Comparison of ENCODE assay signal across 17 cellular contexts in genomic region chr15:66163553-66163952, GRCh38.
"Had no signal": no experiment of that assay in that cellular context is flagged by ENCODE, and none has a peak within 500 bp of the region (broad histone marks: within the 10 kb centered on the region; RNA-seq: fewer than 3 reads in every experiment).

No MANE protein-coding gene starts in this region.

- ATAC-seq: activated naive CD8-positive, alpha-beta T cell treated with anti-CD3 and anti-CD28 coated beads, Interleukin-2, amount 50 U/mL, for 24 hours; left cardiac atrium; lower lobe of right lung; natural killer cell; stimulated activated naive B cell treated with anti-CD40 and anti-IgM and Interleukin-4, amounts not matched to agents 10 μg/mL and 1 μg/mL and 100 μg/mL, for 72 hours had no signal

- DNase-seq: activated CD4-positive, CD25-positive, alpha-beta regulatory T cell treated with anti-CD3 and anti-CD28 coated beads, Interleukin-2, amount 50 U/mL, for 72 hours; activated CD8-positive, alpha-beta memory T cell treated with anti-CD3 and anti-CD28 coated beads for 24 hours; activated CD8-positive, alpha-beta memory T cell treated with anti-CD3 and anti-CD28 coated beads, Interleukin-2, amount 50 U/mL, for 48 hours; activated effector memory CD4-positive, alpha-beta T cell treated with Interleukin-2 at 50 U/mL for 16 hours; activated naive CD4-positive, alpha-beta T cell treated with anti-CD3 and anti-CD28 coated beads, Interleukin-2, amount 10 ng/mL, durations not matched to agents 7 days and 5 days; activated naive CD8-positive, alpha-beta T cell treated with anti-CD3 and anti-CD28 coated beads, Interleukin-2, amount 50 U/mL, for 24 hours; activated T-cell treated with anti-CD3 and anti-CD28 coated beads, Interleukin-2, amount 50 U/mL, for 48 hours; aorta; brain microvascular endothelial cell; central memory CD4-positive, alpha-beta T cell; dorsolateral prefrontal cortex; left cardiac atrium; lower lobe of right lung; natural killer cell; spleen; stimulated activated naive B cell treated with anti-CD40 and anti-IgM and Interleukin-4, amounts not matched to agents 10 μg/mL and 1 μg/mL and 100 μg/mL, for 72 hours; upper lobe of left lung had no signal
